In the genomic region with DNA sequence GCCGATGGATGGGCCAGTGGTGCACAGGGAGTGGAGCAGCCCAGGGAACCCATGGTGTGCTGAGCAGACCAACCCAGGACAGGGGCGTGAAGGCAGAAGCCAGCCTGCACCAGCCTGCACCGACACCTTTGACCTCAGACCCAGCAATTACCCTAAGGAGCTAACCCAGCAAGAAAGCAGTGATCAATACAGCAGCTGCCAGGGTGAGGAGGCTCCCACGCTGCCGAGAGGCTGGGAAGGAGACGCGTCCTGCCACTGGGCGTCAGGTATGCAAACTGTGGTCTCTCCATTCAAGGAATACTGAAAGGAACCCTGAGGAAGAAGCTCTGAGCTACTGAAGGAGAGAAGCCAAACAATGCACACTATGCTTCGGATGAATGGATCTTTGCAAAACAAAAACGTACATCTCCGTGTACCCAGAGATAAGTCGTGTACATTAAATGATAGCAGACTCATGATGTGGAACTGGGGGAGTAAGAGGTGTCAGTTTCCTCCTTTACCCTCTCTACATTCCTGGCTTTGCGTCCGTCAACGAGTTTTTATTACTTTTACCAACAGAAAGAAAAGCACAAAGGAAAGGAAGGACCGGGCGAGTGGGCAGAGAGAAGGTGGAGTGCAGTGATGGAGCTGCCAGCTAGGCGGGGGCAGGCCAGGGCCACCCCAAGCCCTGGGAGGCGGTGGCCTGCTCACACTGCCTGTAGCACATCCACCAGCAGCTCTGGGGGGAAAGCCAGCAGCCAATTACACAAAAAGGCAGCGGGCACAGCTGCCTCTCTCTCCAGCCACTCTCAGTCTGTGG, we compare ENCODE assay signal across 23 cellular contexts. TPM values are rescaled to one million over a fixed set of nuclear protein-coding genes. Genes with fewer than 3 reads are reported as not detected.
A peak's percentile ranks its signal among the peaks of the same experiment; 100 is the strongest.
DNase-seq lines count a peak whose midpoint lies in the region; ATAC-seq and TF ChIP-seq lines count a peak whose summit lies in the region.
"Had no signal": no experiment of that assay in that cellular context is flagged by ENCODE, and none has a peak within 500 bp of the region (broad histone marks: within the 10 kb centered on the region; RNA-seq: fewer than 3 reads in every experiment).

No MANE protein-coding gene starts in this region.

- no peaks in the 10 kb centered on the region for H3K27me3 ChIP-seq in Panc1 (ENCODE audit: control insufficient read depth, insufficient read depth, low read length)
- no peaks in the 10 kb centered on the region for H3K27me3 ChIP-seq in endodermal cell (ENCODE audit: control insufficient read depth, insufficient read depth, low read length, poor library complexity, severe bottlenecking)
- H3K27me3 ChIP-seq in aorta (ENCODE audit: control insufficient read depth in 1 of 2, insufficient read depth in 2 of 2, low read length in 1 of 2), result no peaks in the 10 kb centered on the region
- H3K27me3 ChIP-seq: Peyer's patch, SJCRH30 had no signal

- H3K36me3 Mint-ChIP-seq in endodermal cell (ENCODE audit: low read depth) (no peaks in the 10 kb centered on the region), nephron progenitor cell (ENCODE audit: low read depth) (peaks cover 12% of the 10 kb centered on the region)
- no peaks in the 10 kb centered on the region for H3K36me3 Mint-ChIP-seq in activated CD8-positive, alpha-beta T cell treated with anti-CD3 and anti-CD28 coated beads, Interleukin-2, amount 10 ng/mL, durations not matched to agents 7 days and 5 days (ENCODE audit: low read depth)
- H3K36me3 Mint-ChIP-seq: CD8-positive, alpha-beta T cell had no signal

- POLR2A ChIA-PET in Panc1 (lab: Charles Lee), result interaction anchor here (0.6 kb wide), 1 partner anchor 21 kb away, joined by 3 read pairs; no protein-coding TSS in a partner anchor
- POLR2A ChIA-PET in activated CD8-positive, alpha-beta T cell treated with anti-CD3 and anti-CD28 coated beads, Interleukin-2, amount 10 ng/mL, durations not matched to agents 7 days and 5 days (lab: Charles Lee), result interaction anchor here (0.6 kb wide), 1 partner anchor 180 kb away, joined by 3 read pairs; no protein-coding TSS in a partner anchor

- intact Hi-C loops in Panc1 (cut with micrococcal nuclease; ENCODE audit: unreplicated experiment), result no loop called here
- intact Hi-C loops in aorta (cut with DNase I), result no loop called here

- H3K4me3 Mint-ChIP-seq in endodermal cell, result no peak overlapping the region
- peak overlapping the region; percentile 44 for H3K4me3 Mint-ChIP-seq in nephron progenitor cell
- no peak overlapping the region for H3K4me3 Mint-ChIP-seq in activated CD8-positive, alpha-beta T cell treated with anti-CD3 and anti-CD28 coated beads, Interleukin-2, amount 10 ng/mL, durations not matched to agents 7 days and 5 days
- H3K4me3 Mint-ChIP-seq: CD8-positive, alpha-beta T cell had no signal

- no peak overlapping the region for H3K9ac ChIP-seq in endodermal cell (ENCODE audit: extremely low read depth, low read length, poor library complexity, severe bottlenecking)

- in situ Hi-C loops in Panc1 (cut with HindIII; ENCODE audit: low pct_unique_long_range_greater_than_20kb, low sequenced_read_pairs), result no loop called here

- H3K4me3 ChIP-seq in Panc1 (ENCODE audit: low read depth in 2 of 2, low read length in 2 of 2) (no peak overlapping the region), endodermal cell (ENCODE audit: low read length) (no peak overlapping the region), aorta (ENCODE audit: low read length in 2 of 2) (no peak overlapping the region)
- H3K4me3 ChIP-seq: GM12878, Peyer's patch, prostate gland, SJCRH30 had no signal

- H3K9me3 Mint-ChIP-seq in endodermal cell (peaks cover 18% of the 10 kb centered on the region), nephron progenitor cell (peaks cover 27% of the 10 kb centered on the region)
- no peaks in the 10 kb centered on the region for H3K9me3 Mint-ChIP-seq in activated CD8-positive, alpha-beta T cell treated with anti-CD3 and anti-CD28 coated beads, Interleukin-2, amount 10 ng/mL, durations not matched to agents 7 days and 5 days (ENCODE audit: insufficient read depth)
- H3K9me3 Mint-ChIP-seq: activated naive CD4-positive, alpha-beta T cell treated with anti-CD3 and anti-CD28 coated beads, Interleukin-2, amount 50 U/mL, for 72 hours had no signal

- no peaks in the 10 kb centered on the region for H3K27me3 Mint-ChIP-seq in endodermal cell (ENCODE audit: insufficient read depth)
- peaks cover 7% of the 10 kb centered on the region for H3K27me3 Mint-ChIP-seq in nephron progenitor cell (ENCODE audit: low read depth, poor library complexity)
- no peaks in the 10 kb centered on the region for H3K27me3 Mint-ChIP-seq in activated CD8-positive, alpha-beta T cell treated with anti-CD3 and anti-CD28 coated beads, Interleukin-2, amount 10 ng/mL, durations not matched to agents 7 days and 5 days (ENCODE audit: low read depth)

- CTCF ChIA-PET in Panc1 (lab: Charles Lee), result interaction anchor here (0.5 kb wide), 1 partner anchor 90 kb away, joined by 7 read pairs; no protein-coding TSS in a partner anchor
- CTCF ChIA-PET in activated CD8-positive, alpha-beta T cell treated with anti-CD3 and anti-CD28 coated beads, Interleukin-2, amount 10 ng/mL, durations not matched to agents 7 days and 5 days (lab: Charles Lee), result no interaction called here

- no peak for DNase-seq in Panc1 (ENCODE audit: low read depth, low spot score)
- no peak for DNase-seq in endodermal cell
- DNase-seq in nephron progenitor cell, result no peak
- no peak for DNase-seq in activated CD4-positive, alpha-beta T cell treated with anti-CD3 and anti-CD28 coated beads for 4 hours
- DNase-seq in activated CD8-positive, alpha-beta T cell treated with anti-CD3 and anti-CD28 coated beads, Interleukin-2, amount 10 ng/mL, durations not matched to agents 7 days and 5 days, result no peak
- DNase-seq in aorta, result no peak
- DNase-seq: AML-193; CD8-positive, alpha-beta T cell; naive thymus-derived CD8-positive, alpha-beta T cell; NCI-H2107; NCI-H510A treated with DMSO at 0.1 percent for 48 hours; Peyer's patch; stimulated activated CD4-positive, alpha-beta T cell treated with anti-CD3 and anti-CD28 coated beads, Interleukin-2, amount 100 ng/mL, for 48 hours; stimulated activated naive CD4-positive, alpha-beta T cell treated with Interleukin-2 at 50 U/mL for 16 hours had no signal

- H3K36me3 ChIP-seq in Panc1 (ENCODE audit: control insufficient read depth, insufficient read depth, low read length) (no peaks in the 10 kb centered on the region), endodermal cell (ENCODE audit: control insufficient read depth, insufficient read depth, low read length) (no peaks in the 10 kb centered on the region), aorta (ENCODE audit: control insufficient read depth in 1 of 2, insufficient read depth in 2 of 2, low read length in 1 of 2) (no peaks in the 10 kb centered on the region)
- H3K36me3 ChIP-seq: Peyer's patch, prostate gland, SJCRH30 had no signal

- ATAC-seq in Panc1, result peak; percentile 37
- ATAC-seq in HG03460 (IDR thresholded peaks at IDR 0.05; ENCODE audit: unreplicated experiment), result no peak
- no peak for ATAC-seq in activated CD8-positive, alpha-beta T cell treated with anti-CD3 and anti-CD28 coated beads, Interleukin-2, amount 10 ng/mL, durations not matched to agents 7 days and 5 days
- ATAC-seq in aorta (ENCODE audit: low FRiP score), result no peak
- ATAC-seq: activated naive CD4-positive, alpha-beta T cell treated with anti-CD3 and anti-CD28 coated beads, Interleukin-2, amount 50 U/mL, for 72 hours; CD8-positive, alpha-beta T cell; GM12878; left lobe of liver; naive thymus-derived CD8-positive, alpha-beta T cell had no signal

- H3K27ac Mint-ChIP-seq in endodermal cell (no peak overlapping the region), nephron progenitor cell (peak overlapping the region; percentile 85)
- no peak overlapping the region for H3K27ac Mint-ChIP-seq in activated CD8-positive, alpha-beta T cell treated with anti-CD3 and anti-CD28 coated beads, Interleukin-2, amount 10 ng/mL, durations not matched to agents 7 days and 5 days
- H3K27ac Mint-ChIP-seq: activated naive CD4-positive, alpha-beta T cell treated with anti-CD3 and anti-CD28 coated beads, Interleukin-2, amount 50 U/mL, for 72 hours; CD8-positive, alpha-beta T cell had no signal

- BruUV-seq in Panc1 (replicated peaks; lab: Mats Ljungman, UMichigan), result no TSS peak

- H3K4me1 Mint-ChIP-seq in endodermal cell (peaks cover 2% of the 10 kb centered on the region), nephron progenitor cell (peaks cover 42% of the 10 kb centered on the region)
- H3K4me1 Mint-ChIP-seq in activated CD8-positive, alpha-beta T cell treated with anti-CD3 and anti-CD28 coated beads, Interleukin-2, amount 10 ng/mL, durations not matched to agents 7 days and 5 days (ENCODE audit: low read depth), result no peaks in the 10 kb centered on the region

- TF ChIP-seq CTCF in Panc1 (IDR thresholded peaks at IDR 0.05) (no peak), endodermal cell (conservative IDR thresholded peaks at IDR 0.05) (no peak), nephron progenitor cell (IDR thresholded peaks at IDR 0.05) (no peak)

- H3K9me3 ChIP-seq in Panc1 (ENCODE audit: control insufficient read depth, insufficient read depth, low read depth, low read length) (no peaks in the 10 kb centered on the region), endodermal cell (ENCODE audit: control insufficient read depth, low read length) (no peaks in the 10 kb centered on the region), aorta (ENCODE audit: control insufficient read depth, low read length) (peaks cover 2% of the 10 kb centered on the region)
- H3K9me3 ChIP-seq: prostate gland, SJCRH30 had no signal

- no peak overlapping the region for H3K27ac ChIP-seq in Panc1 (ENCODE audit: low read length)
- peak overlapping the region; percentile 24 for H3K27ac ChIP-seq in endodermal cell (ENCODE audit: low read depth, low read length)
- peak overlapping the region; percentile 82 for H3K27ac ChIP-seq in temporal lobe (ENCODE audit: low read depth, low read length)
- H3K27ac ChIP-seq in aorta (ENCODE audit: low read depth in 1 of 2, low read length in 2 of 2), result no peak overlapping the region
- H3K27ac ChIP-seq: Peyer's patch, prostate gland, SJCRH30 had no signal

- WGBS in endodermal cell (ENCODE audit: insufficient coverage in 1 of 2, insufficient read length in 1 of 2), 2 experiments, result 84 to 86% methylated on average over 18 to 19 of the region's 20 CpGs
- WGBS in aorta, 2 donors, result 48 to 53% methylated on average over 20 of the region's 20 CpGs

- peaks cover 13% of the 10 kb centered on the region for H3K4me1 ChIP-seq in Panc1 (ENCODE audit: control insufficient read depth, insufficient read depth, low read length)
- H3K4me1 ChIP-seq in endodermal cell (ENCODE audit: control insufficient read depth, insufficient read depth, low read length), result no peaks in the 10 kb centered on the region
- H3K4me1 ChIP-seq in aorta (ENCODE audit: control insufficient read depth in 1 of 2, insufficient read depth in 2 of 2, low read length in 2 of 2), result no peaks in the 10 kb centered on the region
- H3K4me1 ChIP-seq: Peyer's patch, prostate gland had no signal

RNA-seq across cellular contexts. Expression of gene RASGEF1C, which starts 29.4 kb away (rescaled TPM):
- 0.49 TPM for total RNA-seq in Panc1 (2021; ENCODE audit: unreplicated experiment)
- 0.88 TPM for polyA plus RNA-seq in Panc1 (2012; ENCODE audit: insufficient read length)
- total RNA-seq in endodermal cell, result under 1 TPM; 0.62 to 0.75 TPM
- polyA plus RNA-seq in endodermal cell (2013, experiment 1 of 2), result 1.2 TPM
- 2.2 TPM for polyA plus RNA-seq in endodermal cell (2013, experiment 2 of 2)
- 21.4 TPM for total RNA-seq in temporal lobe
- total RNA-seq in activated CD8-positive, alpha-beta T cell treated with anti-CD3 and anti-CD28 coated beads, Interleukin-2, amount 10 ng/mL, durations not matched to agents 7 days and 5 days, result not detected
- 1 to 10 TPM in 1 of 2 donors, under 1 TPM in 1; 0.66 to 1.2 TPM for total RNA-seq in aorta
- polyA plus RNA-seq in aorta, result not detected
- total RNA-seq: activated naive CD4-positive, alpha-beta T cell treated with anti-CD3 and anti-CD28 coated beads, Interleukin-2, amount 50 U/mL, for 72 hours; CD8-positive, alpha-beta T cell; GM12878; MCF 10A; naive thymus-derived CD8-positive, alpha-beta T cell; SJCRH30; T-helper 1 cell treated with Interleukin-12 subunit alpha and Interleukin-12 subunit beta and Interleukin-4 antibody, amounts not matched to agents 30 ng/mL and 1 ng/mL, for 36 hours had no signal
- polyA plus RNA-seq: GM12878; naive thymus-derived CD8-positive, alpha-beta T cell had no signal

Comparison
In these comparisons a context has a peak if more than half of its experiments do, and no peak if none do; other contexts are left out.
1. H3K27ac ChIP-seq: peak in endodermal cell (single experiment) and temporal lobe (single experiment); none in Panc1 (single experiment) and aorta (0 of 2).
2. RNA of gene RASGEF1C, which starts 29.4 kb away (total RNA-seq): 21.4 TPM in temporal lobe (single experiment); 0.66 to 1.2 TPM in aorta, 0.62 to 0.75 TPM in endodermal cell, 0.49 TPM in Panc1 (single experiment) and not detected in activated CD8-positive, alpha-beta T cell treated with anti-CD3 and anti-CD28 coated beads, Interleukin-2, amount 10 ng/mL, durations not matched to agents 7 days and 5 days; every median in the first group is over 10 times any median in the second.